ENCODE assay signal across 9 cellular contexts in the genomic region with DNA sequence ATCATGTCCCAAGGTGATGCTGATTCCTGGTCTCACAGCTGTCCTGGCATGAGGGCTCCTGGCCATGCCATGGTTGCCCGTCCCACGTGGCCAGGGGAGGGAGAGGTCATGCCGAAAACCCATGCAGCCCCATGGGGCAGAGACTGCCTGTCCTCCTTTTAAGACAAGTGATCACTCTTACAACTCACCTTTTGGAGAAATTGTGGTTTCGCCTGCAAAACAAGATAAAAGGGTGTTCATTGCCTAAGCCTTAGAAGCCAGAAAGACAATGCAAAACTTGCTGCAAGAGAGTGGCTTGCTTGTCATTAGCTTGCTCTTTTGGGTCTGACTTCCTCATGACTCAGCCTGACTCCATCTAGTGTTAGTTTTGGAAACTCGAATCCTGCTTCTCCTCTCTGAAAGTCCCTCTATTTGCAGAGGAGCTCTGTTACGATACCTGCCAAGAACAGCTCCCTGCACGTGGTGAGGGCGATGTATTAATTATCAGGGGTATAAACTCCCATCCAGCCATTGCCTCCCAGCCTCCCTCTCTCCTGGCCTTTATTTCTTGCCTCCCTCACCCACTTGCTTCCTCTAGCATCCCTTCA. TPM values are rescaled to one million over a fixed set of nuclear protein-coding genes. Genes with fewer than 3 reads are reported as not detected.
DNase-seq lines count a peak whose midpoint lies in the region; ATAC-seq and TF ChIP-seq lines count a peak whose summit lies in the region.
"Had no signal": no experiment of that assay in that cellular context is flagged by ENCODE, and none has a peak within 500 bp of the region (broad histone marks: within the 10 kb centered on the region; RNA-seq: fewer than 3 reads in every experiment).

No MANE protein-coding gene starts in this region.

- H3K4me3 ChIP-seq in HCT116 (replicated peaks in 1 of 2; ENCODE audit: low read depth in 1 of 2, low read length in 2 of 2): no peak overlapping the region
- H3K4me3 ChIP-seq in testis: no peak overlapping the region

- no peak overlapping the region for H2AFZ ChIP-seq in HCT116 (ENCODE audit: low read depth, low read length, poor library complexity, severe bottlenecking)

- H3K27me3 ChIP-seq in HCT116 (ENCODE audit: insufficient read depth, low read length) (peaks cover 51% of the 10 kb centered on the region), testis (no peaks in the 10 kb centered on the region)

- no peak overlapping the region for H3K4me2 ChIP-seq in HCT116 (ENCODE audit: low read length)

- no peaks in the 10 kb centered on the region for H3K9me2 ChIP-seq in HCT116 (ENCODE audit: insufficient read depth)

- H3K27ac ChIP-seq in HCT116 (ENCODE audit: low read depth, low read length) (no peak overlapping the region), testis (no peak overlapping the region)

- DNase-seq in HCT116 (ENCODE audit: low read depth, low spot score) (no peak), SKM-1 (lab: John Stamatoyannopoulos, UW; ENCODE audit: unreplicated experiment) (peak; percentile 61), Right ventricle myocardium inferior (ENCODE audit: missing footprints) (no peak), testis (peak; percentile 28), NCI-H774 (lab: John Stamatoyannopoulos, UW) (no peak)
- DNase-seq in effector memory CD8-positive, alpha-beta T cell: no peak
- DNase-seq: NCI-H2029 treated with DMSO at 0.1 percent for 48 hours had no signal

- TF ChIP-seq CTCF in HCT116 (IDR thresholded peaks at IDR 0.05 in 2 of 3, conservative IDR thresholded peaks at IDR 0.05 in 1 of 3; ENCODE audit: borderline replicate concordance in 1 of 3, insufficient read depth in 1 of 3, low read depth in 2 of 3, low read length in 2 of 3): peak in 2 of 3 experiments; percentile 9 to 16; a peak in 2 of 6 replicates
- TF ChIP-seq CTCF in testis (IDR thresholded peaks at IDR 0.05): peak; percentile 7 to 39 (median 30)

- CTCF ChIA-PET in HCT116 (lab: Charles Lee): interaction anchor here (0.8 to 1.9 kb wide), 6 partner anchors 11 to 505 kb away, joined by 3 to 12 read pairs (median 7); no protein-coding TSS in a partner anchor

- H3K36me3 Mint-ChIP-seq in effector memory CD8-positive, alpha-beta T cell (ENCODE audit: insufficient read depth): peaks cover 12% of the 10 kb centered on the region

- H3K4me1 ChIP-seq in HCT116 (ENCODE audit: control insufficient read depth in 1 of 2, insufficient read depth in 2 of 2, low read length in 2 of 2) (peaks cover 2 to 4% of the 10 kb centered on the region in 2 experiments; a peak in 1 of 4 replicates), testis (no peaks in the 10 kb centered on the region)

- no peaks in the 10 kb centered on the region for H3K79me2 ChIP-seq in HCT116 (ENCODE audit: insufficient read depth, low read length)

- no peak overlapping the region for H3K4me3 Mint-ChIP-seq in effector memory CD8-positive, alpha-beta T cell

- no peak overlapping the region for H3K9ac ChIP-seq in HCT116 (ENCODE audit: low read length)

- RAD21 ChIA-PET in HCT116 (lab: Charles Lee; ENCODE audit: low non-redundant PET in 1 of 2, low total read pairs in 2 of 2, uncharacterized antibody in 2 of 2, unreplicated experiment in 2 of 2): no interaction called here

- H3K36me3 ChIP-seq in HCT116 (ENCODE audit: control insufficient read depth in 1 of 2, insufficient read depth in 2 of 2, low read length in 2 of 2) (no peaks in the 10 kb centered on the region), testis (ENCODE audit: low read depth, missing control alignments) (no peaks in the 10 kb centered on the region)

- intact Hi-C loops in HCT116 (cut with micrococcal nuclease): loop anchor here (5.0 kb wide), 1 partner anchor 499 kb away; no protein-coding TSS in a partner anchor
- intact Hi-C loops in Right ventricle myocardium inferior (cut with DNase I): loop anchor here (5.0 kb wide), 2 partner anchors 44 to 504 kb away; a partner anchor contains a TSS
- intact Hi-C loops in testis (cut with DNase I; ENCODE audit: low total_unique reads): no loop called here

- H3K4me1 Mint-ChIP-seq in effector memory CD8-positive, alpha-beta T cell (ENCODE audit: low read depth in 2 of 2): peaks cover 25 to 30% of the 10 kb centered on the region in 2 donors

- WGBS in testis, 2 donors: 44 to 62% methylated on average over 6 to 8 of the region's 8 CpGs

- no peaks in the 10 kb centered on the region for H3K27me3 Mint-ChIP-seq in effector memory CD8-positive, alpha-beta T cell

- no peak for TF ChIP-seq POLR2A in HCT116 (IDR thresholded peaks at IDR 0.05; ENCODE audit: borderline replicate concordance, extremely low read depth, insufficient read depth, insufficient read length)
- TF ChIP-seq POLR2A in testis (IDR thresholded peaks at IDR 0.05): no peak

- H3K9me3 ChIP-seq in HCT116 (ENCODE audit: control insufficient read depth in 1 of 2, insufficient read depth in 1 of 2, low read depth in 1 of 2, low read length in 2 of 2): no peaks in the 10 kb centered on the region
- H3K9me3 ChIP-seq in testis: no peaks in the 10 kb centered on the region

- no peaks in the 10 kb centered on the region for H3K9me3 Mint-ChIP-seq in effector memory CD8-positive, alpha-beta T cell

- peak; percentile 53 for ATAC-seq in HCT116
- peak; percentile 40 for ATAC-seq in Right ventricle myocardium inferior
- no peak for ATAC-seq in effector memory CD8-positive, alpha-beta T cell (replicated peaks)
- no peak for ATAC-seq in GM21717 (IDR thresholded peaks at IDR 0.05; ENCODE audit: unreplicated experiment)
- no peak for ATAC-seq in HG03039 (IDR thresholded peaks at IDR 0.05; ENCODE audit: unreplicated experiment)

- no peak overlapping the region for H3K27ac Mint-ChIP-seq in effector memory CD8-positive, alpha-beta T cell

- no TSS peak for BruUV-seq in HCT116 (replicated peaks; lab: Mats Ljungman, UMichigan)

- POLR2A ChIA-PET in HCT116 (lab: Charles Lee): no interaction called here

- TF ChIP-seq RAD21 in HCT116 (IDR thresholded peaks at IDR 0.05; ENCODE audit: low read depth): peak; percentile 19; the same call in 1 of the 2 replicates

- H4K20me1 ChIP-seq in HCT116 (ENCODE audit: insufficient read depth): no peaks in the 10 kb centered on the region; the same call in 1 of the 2 replicates

TF ChIP-seq in HCT116, 20 proteins besides CTCF, POLR2A, EP300 and RAD21:
- TF ChIP-seq CEBPB (IDR thresholded peaks at IDR 0.05; ENCODE audit: low read depth): no peak
- TF ChIP-seq, protein P1, sequence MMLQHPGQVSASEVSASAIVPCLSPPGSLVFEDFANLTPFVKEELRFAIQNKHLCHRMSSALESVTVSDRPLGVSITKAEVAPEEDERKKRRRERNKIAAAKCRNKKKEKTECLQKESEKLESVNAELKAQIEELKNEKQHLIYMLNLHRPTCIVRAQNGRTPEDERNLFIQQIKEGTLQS (IDR thresholded peaks at IDR 0.05): no peak
- TF ChIP-seq SRF (IDR thresholded peaks at IDR 0.05; ENCODE audit: low read depth): no peak
- TF ChIP-seq EZH2 (IDR thresholded peaks at IDR 0.05): no peak
- TF ChIP-seq, protein P2, sequence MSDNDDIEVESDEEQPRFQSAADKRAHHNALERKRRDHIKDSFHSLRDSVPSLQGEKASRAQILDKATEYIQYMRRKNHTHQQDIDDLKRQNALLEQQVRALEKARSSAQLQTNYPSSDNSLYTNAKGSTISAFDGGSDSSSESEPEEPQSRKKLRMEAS (IDR thresholded peaks at IDR 0.05): no peak
- TF ChIP-seq POLR2AphosphoS5 (IDR thresholded peaks at IDR 0.05; ENCODE audit: low read depth, low read length): no peak
- TF ChIP-seq EGR1 (IDR thresholded peaks at IDR 0.05; ENCODE audit: low read depth): no peak
- no peak for TF ChIP-seq CBX3 (IDR thresholded peaks at IDR 0.05; ENCODE audit: low read depth)
TF ChIP-seq in HCT116: peak in this region for 0.

RNA-seq across cellular contexts. Expression of a gene that starts 26.7 kb away (rescaled TPM):
- not detected for total RNA-seq in HCT116 (2021; ENCODE audit: unreplicated experiment)
- not detected in 2 replicates for polyA plus RNA-seq in HCT116 (2012)
- 27.9 TPM for total RNA-seq in Right ventricle myocardium inferior
- total RNA-seq in testis: 1 to 10 TPM; 4.5 to 5.3 TPM
- 8.2 TPM for polyA plus RNA-seq in testis (ENCODE audit: insufficient read depth, low read depth, low replicate concordance)

RNA-seq across cellular contexts. Expression of a gene that starts 27.7 kb away (rescaled TPM):
- total RNA-seq in HCT116 (2021; ENCODE audit: unreplicated experiment): not detected
- not detected in 2 replicates for polyA plus RNA-seq in HCT116 (2012)
- not detected for total RNA-seq in Right ventricle myocardium inferior
- 10 to 100 TPM in 1 of 2 donors, 1 to 10 TPM in 1; 1.2 to 11.7 TPM for total RNA-seq in testis
- 10.5 TPM for polyA plus RNA-seq in testis (ENCODE audit: insufficient read depth, low read depth, low replicate concordance)

RNA-seq across cellular contexts. Expression of a gene that starts 46.2 kb away (rescaled TPM):
- 0.07 TPM for total RNA-seq in HCT116 (2021; ENCODE audit: unreplicated experiment)
- polyA plus RNA-seq in HCT116 (2012): not detected in 2 replicates
- total RNA-seq in Right ventricle myocardium inferior: 21.8 TPM
- total RNA-seq in testis: 10 to 100 TPM; 26.0 to 35.8 TPM
- polyA plus RNA-seq in testis (ENCODE audit: insufficient read depth, low read depth, low replicate concordance): 25.6 TPM

Comparison
In these comparisons a context has a peak if more than half of its experiments do, and no peak if none do; other contexts are left out.
1. ATAC-seq: peak in HCT116 (single experiment) and Right ventricle myocardium inferior (single experiment); none in effector memory CD8-positive, alpha-beta T cell (single experiment), GM21717 (single experiment) and HG03039 (single experiment).
2. DNase-seq: peak in SKM-1 (single experiment) and testis (single experiment); none in HCT116 (single experiment), Right ventricle myocardium inferior (single experiment), NCI-H774 (single experiment) and effector memory CD8-positive, alpha-beta T cell (0 of 3).
3. RNA of a gene that starts 46.2 kb away (total RNA-seq): 26.0 to 35.8 TPM in testis and 21.8 TPM in Right ventricle myocardium inferior (single experiment); 0.07 TPM in HCT116 (single experiment); every median in the first group is over 10 times any median in the second.